ENCODE assay signal across 1 cellular context in the genomic region with DNA sequence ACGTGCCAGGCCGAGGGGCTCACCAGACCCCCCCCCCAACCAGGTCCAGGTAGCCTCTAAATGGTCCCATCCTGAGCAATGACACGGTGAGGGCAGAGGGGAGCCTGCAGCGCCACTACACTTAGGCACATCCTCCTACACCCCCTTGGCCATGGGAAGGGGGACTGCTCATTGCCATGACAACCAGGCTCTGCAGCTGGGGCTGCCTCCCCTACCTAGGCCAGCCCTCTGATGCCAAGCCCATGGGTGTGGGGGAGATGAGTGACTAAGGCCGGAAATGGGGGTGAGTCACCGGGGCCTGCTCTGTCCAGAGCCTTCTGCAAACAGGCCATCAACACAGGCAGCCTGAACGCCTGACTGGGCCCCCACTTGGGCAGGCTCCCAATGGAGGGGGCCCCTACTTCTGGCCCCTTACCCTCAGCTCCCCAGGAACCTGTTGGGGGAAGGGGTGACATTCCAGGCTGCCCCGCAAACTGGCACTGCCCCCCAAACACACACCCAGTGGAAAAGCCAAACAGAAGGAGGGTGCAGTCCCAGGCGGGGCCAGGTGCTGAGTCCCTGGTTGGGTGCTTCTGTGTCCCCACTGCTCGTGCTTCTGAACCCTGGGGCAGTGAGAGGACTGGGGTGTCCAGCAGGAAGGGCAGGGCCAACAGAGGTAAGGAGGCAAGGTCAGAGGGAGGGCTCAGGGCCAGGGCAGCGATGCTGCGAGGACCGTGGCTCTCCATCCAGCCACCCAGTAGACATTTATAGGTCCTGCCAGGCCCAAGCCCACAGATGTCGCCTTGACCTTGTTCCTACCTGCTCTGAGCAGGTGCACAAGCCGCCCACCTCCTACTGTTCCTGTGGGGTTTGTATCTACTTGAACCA.
TF ChIP-seq lines count a peak whose summit lies in the region.

No MANE protein-coding gene starts in this region.

TF ChIP-seq in HepG2, 621 proteins besides CTCF, POLR2A, EP300 and RAD21 (continued from another document and continues in another):
- TF ChIP-seq, protein P1, sequence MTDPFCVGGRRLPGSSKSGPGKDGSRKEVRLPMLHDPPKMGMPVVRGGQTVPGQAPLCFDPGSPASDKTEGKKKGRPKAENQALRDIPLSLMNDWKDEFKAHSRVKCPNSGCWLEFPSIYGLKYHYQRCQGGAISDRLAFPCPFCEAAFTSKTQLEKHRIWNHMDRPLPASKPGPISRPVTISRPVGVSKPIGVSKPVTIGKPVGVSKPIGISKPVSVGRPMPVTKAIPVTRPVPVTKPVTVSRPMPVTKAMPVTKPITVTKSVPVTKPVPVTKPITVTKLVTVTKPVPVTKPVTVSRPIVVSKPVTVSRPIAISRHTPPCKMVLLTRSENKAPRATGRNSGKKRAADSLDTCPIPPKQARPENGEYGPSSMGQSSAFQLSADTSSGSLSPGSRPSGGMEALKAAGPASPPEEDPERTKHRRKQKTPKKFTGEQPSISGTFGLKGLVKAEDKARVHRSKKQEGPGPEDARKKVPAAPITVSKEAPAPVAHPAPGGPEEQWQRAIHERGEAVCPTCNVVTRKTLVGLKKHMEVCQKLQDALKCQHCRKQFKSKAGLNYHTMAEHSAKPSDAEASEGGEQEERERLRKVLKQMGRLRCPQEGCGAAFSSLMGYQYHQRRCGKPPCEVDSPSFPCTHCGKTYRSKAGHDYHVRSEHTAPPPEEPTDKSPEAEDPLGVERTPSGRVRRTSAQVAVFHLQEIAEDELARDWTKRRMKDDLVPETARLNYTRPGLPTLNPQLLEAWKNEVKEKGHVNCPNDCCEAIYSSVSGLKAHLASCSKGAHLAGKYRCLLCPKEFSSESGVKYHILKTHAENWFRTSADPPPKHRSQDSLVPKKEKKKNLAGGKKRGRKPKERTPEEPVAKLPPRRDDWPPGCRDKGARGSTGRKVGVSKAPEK (CRISPR knock-in tag; IDR thresholded peaks at IDR 0.05; ENCODE audit: borderline replicate concordance) = peak; percentile 18; the same call in 1 of the 2 replicates
- peak; percentile 77 for TF ChIP-seq SAP130 (CRISPR knock-in tag; IDR thresholded peaks at IDR 0.05; ENCODE audit: low read depth)
- TF ChIP-seq ZBTB7B (CRISPR knock-in tag; IDR thresholded peaks at IDR 0.05) = peak; percentile 73; the same call in 1 of the 2 replicates
- TF ChIP-seq IRX3 (CRISPR knock-in tag; IDR thresholded peaks at IDR 0.05; ENCODE audit: borderline replicate concordance, low read depth) = no peak
- TF ChIP-seq, protein P2, sequence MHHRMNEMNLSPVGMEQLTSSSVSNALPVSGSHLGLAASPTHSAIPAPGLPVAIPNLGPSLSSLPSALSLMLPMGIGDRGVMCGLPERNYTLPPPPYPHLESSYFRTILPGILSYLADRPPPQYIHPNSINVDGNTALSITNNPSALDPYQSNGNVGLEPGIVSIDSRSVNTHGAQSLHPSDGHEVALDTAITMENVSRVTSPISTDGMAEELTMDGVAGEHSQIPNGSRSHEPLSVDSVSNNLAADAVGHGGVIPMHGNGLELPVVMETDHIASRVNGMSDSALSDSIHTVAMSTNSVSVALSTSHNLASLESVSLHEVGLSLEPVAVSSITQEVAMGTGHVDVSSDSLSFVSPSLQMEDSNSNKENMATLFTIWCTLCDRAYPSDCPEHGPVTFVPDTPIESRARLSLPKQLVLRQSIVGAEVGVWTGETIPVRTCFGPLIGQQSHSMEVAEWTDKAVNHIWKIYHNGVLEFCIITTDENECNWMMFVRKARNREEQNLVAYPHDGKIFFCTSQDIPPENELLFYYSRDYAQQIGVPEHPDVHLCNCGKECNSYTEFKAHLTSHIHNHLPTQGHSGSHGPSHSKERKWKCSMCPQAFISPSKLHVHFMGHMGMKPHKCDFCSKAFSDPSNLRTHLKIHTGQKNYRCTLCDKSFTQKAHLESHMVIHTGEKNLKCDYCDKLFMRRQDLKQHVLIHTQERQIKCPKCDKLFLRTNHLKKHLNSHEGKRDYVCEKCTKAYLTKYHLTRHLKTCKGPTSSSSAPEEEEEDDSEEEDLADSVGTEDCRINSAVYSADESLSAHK (CRISPR knock-in tag; IDR thresholded peaks at IDR 0.05; ENCODE audit: borderline replicate concordance) = no peak
- peak; percentile 66; the same call in 1 of the 2 replicates for TF ChIP-seq ZNF430 (CRISPR knock-in tag; IDR thresholded peaks at IDR 0.05)
- TF ChIP-seq ELF1 (CRISPR knock-in tag; IDR thresholded peaks at IDR 0.05) = peak; percentile 61
- TF ChIP-seq ZNF501 (CRISPR knock-in tag; IDR thresholded peaks at IDR 0.05) = peak; percentile 68
- no peak; the same call in 1 of the 2 replicates for TF ChIP-seq KLF11 (CRISPR knock-in tag; IDR thresholded peaks at IDR 0.05)
- TF ChIP-seq ZNF484 (CRISPR knock-in tag; IDR thresholded peaks at IDR 0.05; ENCODE audit: borderline replicate concordance, low read depth) = no peak
- TF ChIP-seq CC2D1A (CRISPR knock-in tag; IDR thresholded peaks at IDR 0.05) = no peak
- no peak for TF ChIP-seq NFYC (CRISPR knock-in tag; IDR thresholded peaks at IDR 0.05)
- TF ChIP-seq EZH2 (conservative IDR thresholded peaks at IDR 0.05; ENCODE audit: low read depth, low read length) = no peak
- peak; percentile 42 for TF ChIP-seq CBX1 (IDR thresholded peaks at IDR 0.05; ENCODE audit: low read depth)
- TF ChIP-seq ARNT (IDR thresholded peaks at IDR 0.05) = no peak
- no peak for TF ChIP-seq KDM5A (IDR thresholded peaks at IDR 0.05; ENCODE audit: borderline replicate concordance, low read length)
- TF ChIP-seq HNF4A (CRISPR knock-in tag; IDR thresholded peaks at IDR 0.05) = no peak; the same call in 1 of the 2 replicates
- TF ChIP-seq, protein P3, sequence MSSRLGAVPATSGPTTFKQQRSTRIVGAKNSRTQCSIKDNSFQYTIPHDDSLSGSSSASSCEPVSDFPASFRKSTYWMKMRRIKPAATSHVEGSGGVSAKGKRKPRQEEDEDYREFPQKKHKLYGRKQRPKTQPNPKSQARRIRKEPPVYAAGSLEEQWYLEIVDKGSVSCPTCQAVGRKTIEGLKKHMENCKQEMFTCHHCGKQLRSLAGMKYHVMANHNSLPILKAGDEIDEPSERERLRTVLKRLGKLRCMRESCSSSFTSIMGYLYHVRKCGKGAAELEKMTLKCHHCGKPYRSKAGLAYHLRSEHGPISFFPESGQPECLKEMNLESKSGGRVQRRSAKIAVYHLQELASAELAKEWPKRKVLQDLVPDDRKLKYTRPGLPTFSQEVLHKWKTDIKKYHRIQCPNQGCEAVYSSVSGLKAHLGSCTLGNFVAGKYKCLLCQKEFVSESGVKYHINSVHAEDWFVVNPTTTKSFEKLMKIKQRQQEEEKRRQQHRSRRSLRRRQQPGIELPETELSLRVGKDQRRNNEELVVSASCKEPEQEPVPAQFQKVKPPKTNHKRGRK (CRISPR knock-in tag; IDR thresholded peaks at IDR 0.05) = no peak
- TF ChIP-seq, protein P4, sequence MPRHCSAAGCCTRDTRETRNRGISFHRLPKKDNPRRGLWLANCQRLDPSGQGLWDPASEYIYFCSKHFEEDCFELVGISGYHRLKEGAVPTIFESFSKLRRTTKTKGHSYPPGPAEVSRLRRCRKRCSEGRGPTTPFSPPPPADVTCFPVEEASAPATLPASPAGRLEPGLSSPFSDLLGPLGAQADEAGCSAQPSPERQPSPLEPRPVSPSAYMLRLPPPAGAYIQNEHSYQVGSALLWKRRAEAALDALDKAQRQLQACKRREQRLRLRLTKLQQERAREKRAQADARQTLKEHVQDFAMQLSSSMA (CRISPR knock-in tag; IDR thresholded peaks at IDR 0.05) = 0 out of 2 replicates have a peak, but pooled peaks have one; percentile 0
- TF ChIP-seq RFXAP (CRISPR knock-in tag; IDR thresholded peaks at IDR 0.05; ENCODE audit: borderline replicate concordance) = no peak
- TF ChIP-seq GTF3A (CRISPR knock-in tag; conservative IDR thresholded peaks at IDR 0.05) = no peak
- peak; percentile 66; the same call in 1 of the 2 replicates for TF ChIP-seq ZBTB20 (CRISPR knock-in tag; IDR thresholded peaks at IDR 0.05; ENCODE audit: borderline replicate concordance, low read depth)
- no peak for TF ChIP-seq HHEX (CRISPR knock-in tag; IDR thresholded peaks at IDR 0.05)
- no peak for TF ChIP-seq ZNF839 (CRISPR knock-in tag; IDR thresholded peaks at IDR 0.05; ENCODE audit: borderline replicate concordance)
- no peak for TF ChIP-seq SRSF4 (IDR thresholded peaks at IDR 0.05; ENCODE audit: low read depth, low read length, poor library complexity, severe bottlenecking)
- no peak for TF ChIP-seq STAG1 (CRISPR knock-in tag; IDR thresholded peaks at IDR 0.05)
- TF ChIP-seq TBX3 (IDR thresholded peaks at IDR 0.05; ENCODE audit: borderline replicate concordance) = peak; percentile 29; the same call in 1 of the 2 replicates
- TF ChIP-seq ZNF205 (CRISPR knock-in tag; IDR thresholded peaks at IDR 0.05) = peak; percentile 66; the same call in 1 of the 2 replicates
- TF ChIP-seq, protein P5, sequence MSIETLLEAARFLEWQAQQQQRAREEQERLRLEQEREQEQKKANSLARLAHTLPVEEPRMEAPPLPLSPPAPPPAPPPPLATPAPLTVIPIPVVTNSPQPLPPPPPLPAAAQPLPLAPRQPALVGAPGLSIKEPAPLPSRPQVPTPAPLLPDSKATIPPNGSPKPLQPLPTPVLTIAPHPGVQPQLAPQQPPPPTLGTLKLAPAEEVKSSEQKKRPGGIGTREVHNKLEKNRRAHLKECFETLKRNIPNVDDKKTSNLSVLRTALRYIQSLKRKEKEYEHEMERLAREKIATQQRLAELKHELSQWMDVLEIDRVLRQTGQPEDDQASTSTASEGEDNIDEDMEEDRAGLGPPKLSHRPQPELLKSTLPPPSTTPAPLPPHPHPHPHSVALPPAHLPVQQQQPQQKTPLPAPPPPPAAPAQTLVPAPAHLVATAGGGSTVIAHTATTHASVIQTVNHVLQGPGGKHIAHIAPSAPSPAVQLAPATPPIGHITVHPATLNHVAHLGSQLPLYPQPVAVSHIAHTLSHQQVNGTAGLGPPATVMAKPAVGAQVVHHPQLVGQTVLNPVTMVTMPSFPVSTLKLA (IDR thresholded peaks at IDR 0.05) = no peak
- peak; percentile 92 for TF ChIP-seq ZFX (CRISPR knock-in tag; IDR thresholded peaks at IDR 0.05; ENCODE audit: low read depth)
- TF ChIP-seq NR2F6 (IDR thresholded peaks at IDR 0.05) = peak; percentile 53
- TF ChIP-seq NR2F6 (CRISPR knock-in tag; IDR thresholded peaks at IDR 0.05) = peak; percentile 51; the same call in 1 of the 2 replicates
- TF ChIP-seq REL (CRISPR knock-in tag; conservative IDR thresholded peaks at IDR 0.05) = no peak
- TF ChIP-seq, protein P6, sequence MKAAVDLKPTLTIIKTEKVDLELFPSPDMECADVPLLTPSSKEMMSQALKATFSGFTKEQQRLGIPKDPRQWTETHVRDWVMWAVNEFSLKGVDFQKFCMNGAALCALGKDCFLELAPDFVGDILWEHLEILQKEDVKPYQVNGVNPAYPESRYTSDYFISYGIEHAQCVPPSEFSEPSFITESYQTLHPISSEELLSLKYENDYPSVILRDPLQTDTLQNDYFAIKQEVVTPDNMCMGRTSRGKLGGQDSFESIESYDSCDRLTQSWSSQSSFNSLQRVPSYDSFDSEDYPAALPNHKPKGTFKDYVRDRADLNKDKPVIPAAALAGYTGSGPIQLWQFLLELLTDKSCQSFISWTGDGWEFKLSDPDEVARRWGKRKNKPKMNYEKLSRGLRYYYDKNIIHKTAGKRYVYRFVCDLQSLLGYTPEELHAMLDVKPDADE (CRISPR knock-in tag; IDR thresholded peaks at IDR 0.05) = no peak
- no peak for TF ChIP-seq NR2F2 (IDR thresholded peaks at IDR 0.05; ENCODE audit: borderline replicate concordance, low read depth)
- TF ChIP-seq, protein P7, sequence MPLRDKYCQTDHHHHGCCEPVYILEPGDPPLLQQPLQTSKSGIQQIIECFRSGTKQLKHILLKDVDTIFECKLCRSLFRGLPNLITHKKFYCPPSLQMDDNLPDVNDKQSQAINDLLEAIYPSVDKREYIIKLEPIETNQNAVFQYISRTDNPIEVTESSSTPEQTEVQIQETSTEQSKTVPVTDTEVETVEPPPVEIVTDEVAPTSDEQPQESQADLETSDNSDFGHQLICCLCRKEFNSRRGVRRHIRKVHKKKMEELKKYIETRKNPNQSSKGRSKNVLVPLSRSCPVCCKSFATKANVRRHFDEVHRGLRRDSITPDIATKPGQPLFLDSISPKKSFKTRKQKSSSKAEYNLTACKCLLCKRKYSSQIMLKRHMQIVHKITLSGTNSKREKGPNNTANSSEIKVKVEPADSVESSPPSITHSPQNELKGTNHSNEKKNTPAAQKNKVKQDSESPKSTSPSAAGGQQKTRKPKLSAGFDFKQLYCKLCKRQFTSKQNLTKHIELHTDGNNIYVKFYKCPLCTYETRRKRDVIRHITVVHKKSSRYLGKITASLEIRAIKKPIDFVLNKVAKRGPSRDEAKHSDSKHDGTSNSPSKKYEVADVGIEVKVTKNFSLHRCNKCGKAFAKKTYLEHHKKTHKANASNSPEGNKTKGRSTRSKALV (CRISPR knock-in tag; IDR thresholded peaks at IDR 0.05) = 0 out of 2 replicates have a peak, but pooled peaks have one; percentile 0
- no peak for TF ChIP-seq FOXC1 (CRISPR knock-in tag; IDR thresholded peaks at IDR 0.05; ENCODE audit: borderline replicate concordance)
- no peak for TF ChIP-seq POLR2AphosphoS5 (IDR thresholded peaks at IDR 0.05; ENCODE audit: low read depth, low read length)
- no peak; the same call in 1 of the 2 replicates for TF ChIP-seq NFKBIZ (CRISPR knock-in tag; IDR thresholded peaks at IDR 0.05)
- TF ChIP-seq HNRNPH1 (optimal IDR thresholded peaks at IDR 0.05; ENCODE audit: low read depth, low read length) = no peak
- TF ChIP-seq, protein P8, sequence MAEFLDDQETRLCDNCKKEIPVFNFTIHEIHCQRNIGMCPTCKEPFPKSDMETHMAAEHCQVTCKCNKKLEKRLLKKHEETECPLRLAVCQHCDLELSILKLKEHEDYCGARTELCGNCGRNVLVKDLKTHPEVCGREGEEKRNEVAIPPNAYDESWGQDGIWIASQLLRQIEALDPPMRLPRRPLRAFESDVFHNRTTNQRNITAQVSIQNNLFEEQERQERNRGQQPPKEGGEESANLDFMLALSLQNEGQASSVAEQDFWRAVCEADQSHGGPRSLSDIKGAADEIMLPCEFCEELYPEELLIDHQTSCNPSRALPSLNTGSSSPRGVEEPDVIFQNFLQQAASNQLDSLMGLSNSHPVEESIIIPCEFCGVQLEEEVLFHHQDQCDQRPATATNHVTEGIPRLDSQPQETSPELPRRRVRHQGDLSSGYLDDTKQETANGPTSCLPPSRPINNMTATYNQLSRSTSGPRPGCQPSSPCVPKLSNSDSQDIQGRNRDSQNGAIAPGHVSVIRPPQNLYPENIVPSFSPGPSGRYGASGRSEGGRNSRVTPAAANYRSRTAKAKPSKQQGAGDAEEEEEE (CRISPR knock-in tag; IDR thresholded peaks at IDR 0.05; ENCODE audit: borderline replicate concordance) = no peak
- TF ChIP-seq LCORL (IDR thresholded peaks at IDR 0.05) = no peak
- peak; percentile 82 for TF ChIP-seq LCORL (CRISPR knock-in tag; IDR thresholded peaks at IDR 0.05)
- no peak for TF ChIP-seq ZNF124 (CRISPR knock-in tag; IDR thresholded peaks at IDR 0.05)
- TF ChIP-seq, protein P9, sequence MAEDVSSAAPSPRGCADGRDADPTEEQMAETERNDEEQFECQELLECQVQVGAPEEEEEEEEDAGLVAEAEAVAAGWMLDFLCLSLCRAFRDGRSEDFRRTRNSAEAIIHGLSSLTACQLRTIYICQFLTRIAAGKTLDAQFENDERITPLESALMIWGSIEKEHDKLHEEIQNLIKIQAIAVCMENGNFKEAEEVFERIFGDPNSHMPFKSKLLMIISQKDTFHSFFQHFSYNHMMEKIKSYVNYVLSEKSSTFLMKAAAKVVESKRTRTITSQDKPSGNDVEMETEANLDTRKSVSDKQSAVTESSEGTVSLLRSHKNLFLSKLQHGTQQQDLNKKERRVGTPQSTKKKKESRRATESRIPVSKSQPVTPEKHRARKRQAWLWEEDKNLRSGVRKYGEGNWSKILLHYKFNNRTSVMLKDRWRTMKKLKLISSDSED (CRISPR knock-in tag; IDR thresholded peaks at IDR 0.05) = no peak
- no peak for TF ChIP-seq ZKSCAN1 (IDR thresholded peaks at IDR 0.05; ENCODE audit: low read length)
